19 cellular contexts compared by ENCODE assay signal in the genomic region with DNA sequence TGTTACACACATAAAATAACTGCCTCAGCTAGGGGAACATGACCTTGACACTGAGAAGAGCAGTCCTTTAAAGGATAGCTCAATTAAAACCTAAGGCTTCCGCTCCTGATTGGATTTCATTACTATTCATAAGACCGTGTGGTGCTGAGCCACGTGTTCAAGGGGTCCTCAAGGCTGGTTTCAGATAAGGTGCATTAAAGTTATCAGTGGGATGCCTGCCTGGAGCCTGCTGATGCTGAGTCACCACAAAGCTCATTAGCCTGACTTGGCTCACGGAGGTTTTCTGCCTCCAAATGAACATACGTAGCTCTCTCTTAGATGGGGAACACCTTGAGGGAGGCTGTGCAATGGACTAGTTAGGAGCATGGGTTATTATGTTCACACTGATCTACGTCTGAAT.
DNase-seq lines count a peak whose midpoint lies in the region; ATAC-seq, FAIRE-seq and TF ChIP-seq lines count a peak whose summit lies in the region.
"Had no signal": no experiment of that assay in that cellular context is flagged by ENCODE, and none has a peak within 500 bp of the region (broad histone marks: within the 10 kb centered on the region; RNA-seq: fewer than 3 reads in every experiment).

No MANE protein-coding gene starts in this region.

- in situ Hi-C loops in K562 (cut with MboI): no loop called here

- no peak overlapping the region for H3K23ac ChIP-seq in mesenchymal stem cell (ENCODE audit: low read length in 2 of 2)

- no peak overlapping the region for H2AK5ac ChIP-seq in mesenchymal stem cell (ENCODE audit: low read length, severe bottlenecking)

- H3K18ac ChIP-seq in mesenchymal stem cell (ENCODE audit: low read depth in 1 of 2, low read length in 2 of 2): no peak overlapping the region

- no peaks in the 10 kb centered on the region for H3K4me1 ChIP-seq in K562 (replicated peaks in 1 of 2; ENCODE audit: control insufficient read depth in 2 of 2, insufficient read depth in 2 of 2, low read length in 2 of 2)
- peaks cover 5% of the 10 kb centered on the region for H3K4me1 ChIP-seq in mesenchymal stem cell (ENCODE audit: control insufficient read depth, insufficient read depth, low read depth, low read length)
- H3K4me1 ChIP-seq in ovary (ENCODE audit: insufficient read depth): peaks cover 10% of the 10 kb centered on the region
- H3K4me1 ChIP-seq: Peyer's patch, thyroid gland had no signal

- TF ChIP-seq RAD21 in K562 (CRISPR knock-in tag; conservative IDR thresholded peaks at IDR 0.05 in 1 of 2, IDR thresholded peaks at IDR 0.05 in 1 of 2): no peak

- no peak overlapping the region for H2BK120ac ChIP-seq in mesenchymal stem cell (ENCODE audit: low read depth, low read length)

- TF ChIP-seq CTCF in K562 (IDR thresholded peaks at IDR 0.05 in 2 of 3, conservative IDR thresholded peaks at IDR 0.05 in 1 of 3; ENCODE audit: insufficient read depth in 2 of 3, low read depth in 1 of 3, low read length in 3 of 3) (no peak), ovary (IDR thresholded peaks at IDR 0.05) (no peak)

- H4K20me1 ChIP-seq in K562 (replicated peaks; ENCODE audit: control insufficient read depth, insufficient read depth, low read length): no peaks in the 10 kb centered on the region

- TF ChIP-seq POLR2A in K562 (conservative IDR thresholded peaks at IDR 0.05) (no peak), ovary (IDR thresholded peaks at IDR 0.05) (no peak)

- H3K79me2 ChIP-seq in K562 (ENCODE audit: control insufficient read depth, insufficient read depth, low read length): no peaks in the 10 kb centered on the region

- no peak overlapping the region for H4K8ac ChIP-seq in mesenchymal stem cell (ENCODE audit: low read length)

- H3K4me3 ChIP-seq in K562: no peak overlapping the region
- H3K4me3 ChIP-seq in mesenchymal stem cell (ENCODE audit: insufficient read depth in 1 of 2, low read depth in 1 of 2, low read length in 2 of 2): no peak overlapping the region
- H3K4me3 ChIP-seq in ovary: no peak overlapping the region
- H3K4me3 ChIP-seq: dorsolateral prefrontal cortex, MG63, Peyer's patch, thyroid gland had no signal

- 2% methylated on average over 6 of the region's 6 CpGs for WGBS in K562 (ENCODE audit: insufficient coverage, low coverage, missing lambda C conversion rate)
- 29% methylated on average over 5 of the region's 6 CpGs for WGBS in mesenchymal stem cell
- WGBS in ovary, 3 donors: 54 to 59% (median 59%) methylated on average over 6 of the region's 6 CpGs

- no peaks in the 10 kb centered on the region for H3K9me3 ChIP-seq in K562 (replicated peaks; ENCODE audit: control insufficient read depth, insufficient read depth, low read depth, low read length)
- peaks cover 4% of the 10 kb centered on the region for H3K9me3 ChIP-seq in mesenchymal stem cell (ENCODE audit: control insufficient read depth, low read length)
- H3K9me3 ChIP-seq in ovary: no peaks in the 10 kb centered on the region
- H3K9me3 ChIP-seq: MG63, Peyer's patch, thyroid gland had no signal

- peak overlapping the region in 1 of 2 experiments; percentile 27 for H2BK12ac ChIP-seq in mesenchymal stem cell (ENCODE audit: low read length in 2 of 2)

- TF ChIP-seq EP300 in K562 (IDR thresholded peaks at IDR 0.05; ENCODE audit: low read length) (no peak), ovary (IDR thresholded peaks at IDR 0.05) (no peak)

- H3K79me1 ChIP-seq in mesenchymal stem cell (replicated peaks; ENCODE audit: low read length, poor library complexity, severe bottlenecking): no peaks in the 10 kb centered on the region

- no peak overlapping the region for H3K4ac ChIP-seq in mesenchymal stem cell (ENCODE audit: low read depth in 1 of 2, low read length in 2 of 2)

- H3K4me2 ChIP-seq in K562 (ENCODE audit: insufficient read depth, low read length) (no peak overlapping the region), mesenchymal stem cell (ENCODE audit: low read length, poor library complexity, severe bottlenecking) (no peak overlapping the region)

- no peak for FAIRE-seq in K562 (lab: Jason Lieb, UNC)
- FAIRE-seq: GM12892, keratinocyte had no signal

- H3K9me1 ChIP-seq in K562 (ENCODE audit: control insufficient read depth, insufficient read depth, low read length): no peaks in the 10 kb centered on the region

- peak overlapping the region in 1 of 2 experiments; percentile 63 for H3K14ac ChIP-seq in mesenchymal stem cell (ENCODE audit: low read length in 2 of 2)

- intact Hi-C loops in K562 (cut with micrococcal nuclease) (no loop called here), ovary (cut with DNase I) (no loop called here)

- H2AFZ ChIP-seq in K562 (ENCODE audit: low read depth, low read length): no peak overlapping the region
- H2AFZ ChIP-seq in mesenchymal stem cell (ENCODE audit: low read depth, low read length): no peak overlapping the region

- CTCF ChIA-PET in K562 (lab: Yijun Ruan, JAX; ENCODE audit: low intra/inter-chr PET ratio): no interaction called here

- DNase-seq in ELF-1 (ENCODE audit: low read depth, low spot score) (peak; percentile 36), M059J (ENCODE audit: low read depth) (peak; percentile 50), K562 (ENCODE audit: extremely low read depth in 1 of 4, low spot score in 3 of 4) (peak in 2 of 4 experiments; percentile 9 to 12), mesenchymal stem cell (peak; percentile 36), EL (no peak), ovary (no peak)
- DNase-seq: activated CD4-positive, alpha-beta T cell treated with anti-CD3 and anti-CD28 coated beads, Interleukin-2, amount 10 ng/mL, durations not matched to agents 7 days and 5 days; activated CD8-positive, alpha-beta memory T cell treated with anti-CD3 and anti-CD28 coated beads, Interleukin-2, amount 10 ng/mL, durations not matched to agents 7 days and 5 days; activated naive CD4-positive, alpha-beta T cell treated with anti-CD3 and anti-CD28 coated beads, Interleukin-2, amount 50 U/mL, for 16 hours; anterior cingulate cortex; dorsolateral prefrontal cortex; Peyer's patch; retina; stimulated activated CD4-positive, alpha-beta T cell treated with anti-CD3 and anti-CD28 coated beads, Interleukin-12 subunit alpha, Interleukin-12 subunit beta, amount 100 ng/mL, for 4 hours; thyroid gland had no signal

- no peak for ATAC-seq in K562
- ATAC-seq in HG03439 (IDR thresholded peaks at IDR 0.05; ENCODE audit: unreplicated experiment): no peak
- ATAC-seq: activated CD8-positive, alpha-beta memory T cell treated with anti-CD3 and anti-CD28 coated beads, Interleukin-2, amount 10 ng/mL, durations not matched to agents 7 days and 5 days had no signal

- H4K91ac ChIP-seq in mesenchymal stem cell (ENCODE audit: low read length): no peak overlapping the region

- no peaks in the 10 kb centered on the region for H3K36me3 ChIP-seq in K562 (ENCODE audit: control insufficient read depth, insufficient read depth, low read length)
- no peaks in the 10 kb centered on the region for H3K36me3 ChIP-seq in mesenchymal stem cell (ENCODE audit: control insufficient read depth in 1 of 2, insufficient read depth in 2 of 2, low read depth in 1 of 2, low read length in 2 of 2)
- no peaks in the 10 kb centered on the region for H3K36me3 ChIP-seq in ovary
- H3K36me3 ChIP-seq: MG63, Peyer's patch, thyroid gland had no signal

- H3K9ac ChIP-seq in K562 (ENCODE audit: insufficient read depth in 1 of 2, low read depth in 2 of 2, low read length in 2 of 2) (no peak overlapping the region), mesenchymal stem cell (ENCODE audit: low read length) (no peak overlapping the region)

- no TSS peak for BruUV-seq in K562 (replicated peaks; lab: Mats Ljungman, UMichigan)

- POLR2A ChIA-PET in K562 (lab: Yijun Ruan, JAX): no interaction called here

- no peak overlapping the region for H3K27ac ChIP-seq in K562 (ENCODE audit: extremely low read depth, low read depth, low read length)
- H3K27ac ChIP-seq in mesenchymal stem cell (ENCODE audit: low read length, poor library complexity, severe bottlenecking): peak overlapping the region; percentile 12
- no peak overlapping the region for H3K27ac ChIP-seq in ovary
- H3K27ac ChIP-seq: dorsolateral prefrontal cortex, Peyer's patch, thyroid gland had no signal

- H2BK15ac ChIP-seq in mesenchymal stem cell (ENCODE audit: low read depth, poor library complexity, severe bottlenecking): no peak overlapping the region

- H3K27me3 ChIP-seq in K562 (ENCODE audit: control insufficient read depth in 2 of 2, insufficient read depth in 2 of 2, low read length in 2 of 2) (no peaks in the 10 kb centered on the region), mesenchymal stem cell (ENCODE audit: control insufficient read depth in 1 of 2, insufficient read depth in 1 of 2, low read length in 2 of 2) (no peaks in the 10 kb centered on the region), ovary (no peaks in the 10 kb centered on the region)
- H3K27me3 ChIP-seq: MG63, Peyer's patch, thyroid gland had no signal

- H2BK5ac ChIP-seq in mesenchymal stem cell (ENCODE audit: low read depth, low read length, poor library complexity, severe bottlenecking): no peak overlapping the region

TF ChIP-seq in K562, 482 proteins besides CTCF, POLR2A, EP300 and RAD21:
- TF ChIP-seq TCF3 (CRISPR knock-in tag; IDR thresholded peaks at IDR 0.05) (peak; percentile 40; the same call in 1 of the 2 replicates), RFX5 (IDR thresholded peaks at IDR 0.05; ENCODE audit: low read depth, low read length) (no peak), CBFA2T3 (IDR thresholded peaks at IDR 0.05) (peak; percentile 39; the same call in 1 of the 2 replicates)

Comparison
In these comparisons a context has a peak if more than half of its experiments do, and no peak if none do; other contexts are left out.
1. DNase-seq: peak in ELF-1 (single experiment), M059J (single experiment) and mesenchymal stem cell (single experiment); none in EL (single experiment) and ovary (0 of 5).